In the genomic region with DNA sequence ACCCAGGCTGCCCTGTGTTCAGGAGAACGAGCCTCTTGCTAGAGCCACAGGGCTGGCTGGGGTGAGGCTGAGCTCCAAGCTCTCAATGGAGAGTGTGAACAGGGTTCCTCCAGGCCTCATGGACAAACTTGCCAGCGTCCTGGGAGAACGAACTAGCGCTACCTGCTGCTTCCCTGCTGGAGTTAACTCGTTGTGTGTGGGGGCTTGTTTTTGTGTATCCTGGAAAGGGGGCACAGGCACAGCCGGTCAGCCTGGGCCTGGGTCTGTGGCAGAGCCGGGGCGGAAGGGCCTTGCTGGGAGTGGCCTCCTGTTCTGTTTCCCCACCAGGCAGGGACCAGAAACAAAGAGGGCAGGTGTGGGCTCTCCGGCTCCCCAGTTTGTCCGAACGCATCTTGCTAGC, we compare ENCODE assay signal across 34 cellular contexts.
"Had no signal": no experiment of that assay in that cellular context is flagged by ENCODE, and none has a peak within 500 bp of the region (broad histone marks: within the 10 kb centered on the region; RNA-seq: fewer than 3 reads in every experiment).

No MANE protein-coding gene starts in this region.

- H3K9me3 Mint-ChIP-seq: activated CD4-positive, alpha-beta memory T cell treated with anti-CD3 and anti-CD28 coated beads, Interleukin-2, amount 10 ng/mL, durations not matched to agents 7 days and 5 days; activated naive CD8-positive, alpha-beta T cell treated with anti-CD3 and anti-CD28 coated beads for 36 hours; activated T-helper 17 cell treated with anti-CD3 and anti-CD28 coated beads, Interleukin-2, amount 50 U/mL, for 72 hours; T-cell had no signal

- H3K27ac Mint-ChIP-seq: activated CD4-positive, alpha-beta memory T cell treated with anti-CD3 and anti-CD28 coated beads, Interleukin-2, amount 10 ng/mL, durations not matched to agents 7 days and 5 days; activated CD8-positive, alpha-beta memory T cell treated with anti-CD3 and anti-CD28 coated beads, Interleukin-2, amount 10 ng/mL, durations not matched to agents 7 days and 5 days; activated naive CD8-positive, alpha-beta T cell treated with anti-CD3 and anti-CD28 coated beads for 36 hours; activated T-helper 17 cell treated with anti-CD3 and anti-CD28 coated beads, Interleukin-2, amount 50 U/mL, for 72 hours; T-cell; T-helper 17 cell had no signal

- DNase-seq: activated CD4-positive, alpha-beta memory T cell treated with anti-CD3 and anti-CD28 coated beads, Interleukin-2, amount 10 ng/mL, durations not matched to agents 7 days and 5 days; activated CD4-positive, alpha-beta T cell treated with anti-CD3 and anti-CD28 coated beads for 1 hour; activated CD4-positive, alpha-beta T cell treated with anti-CD3 and anti-CD28 coated beads for 48 hours; activated CD4-positive, CD25-positive, alpha-beta regulatory T cell; activated CD8-positive, alpha-beta memory T cell treated with anti-CD3 and anti-CD28 coated beads for 24 hours; activated CD8-positive, alpha-beta memory T cell treated with anti-CD3 and anti-CD28 coated beads, Interleukin-2, amount 10 ng/mL, durations not matched to agents 7 days and 5 days; activated CD8-positive, alpha-beta memory T cell treated with anti-CD3 and anti-CD28 coated beads, Interleukin-2, amount 50 U/mL, for 48 hours; activated effector memory CD4-positive, alpha-beta T cell treated with anti-CD3 and anti-CD28 coated beads, Interleukin-2, amount 50 U/mL, for 16 hours; activated naive CD4-positive, alpha-beta T cell; activated naive CD4-positive, alpha-beta T cell treated with anti-CD3 and anti-CD28 coated beads, Interleukin-2, amount 50 U/mL, for 16 hours; activated naive CD8-positive, alpha-beta T cell treated with anti-CD3 and anti-CD28 coated beads for 36 hours; activated T-cell treated with anti-CD3 and anti-CD28 coated beads, Interleukin-2, amount 50 U/mL, for 48 hours; amniotic stem cell; Kasumi-1; KG1; MG63; NCI-H1048; NCI-H1105 treated with DMSO at 0.1 percent for 48 hours; NCI-H1694; NCI-H1930; NCI-H226; NCI-H446 treated with DMSO at 0.1 percent for 48 hours; NCI-H524; NK-92 treated with Interleukin-12 subunit alpha and Interleukin-12 subunit beta, amount 100 ng/mL, for 24 hours; PC-3; RPMI8226; SIG-M5; T-cell; T-helper 17 cell; T-helper 9 cell had no signal

- H3K4me3 Mint-ChIP-seq: activated CD4-positive, alpha-beta memory T cell treated with anti-CD3 and anti-CD28 coated beads, Interleukin-2, amount 10 ng/mL, durations not matched to agents 7 days and 5 days; activated CD8-positive, alpha-beta memory T cell treated with anti-CD3 and anti-CD28 coated beads, Interleukin-2, amount 10 ng/mL, durations not matched to agents 7 days and 5 days; activated naive CD8-positive, alpha-beta T cell treated with anti-CD3 and anti-CD28 coated beads for 36 hours; activated T-helper 17 cell treated with anti-CD3 and anti-CD28 coated beads, Interleukin-2, amount 50 U/mL, for 72 hours; central memory CD8-positive, alpha-beta T cell; T-cell; T-helper 17 cell had no signal

- H3K36me3 Mint-ChIP-seq: activated CD8-positive, alpha-beta memory T cell treated with anti-CD3 and anti-CD28 coated beads, Interleukin-2, amount 10 ng/mL, durations not matched to agents 7 days and 5 days; activated naive CD8-positive, alpha-beta T cell treated with anti-CD3 and anti-CD28 coated beads for 36 hours; T-cell had no signal

- ATAC-seq: activated CD8-positive, alpha-beta memory T cell treated with anti-CD3 and anti-CD28 coated beads, Interleukin-2, amount 10 ng/mL, durations not matched to agents 7 days and 5 days; activated T-helper 17 cell treated with anti-CD3 and anti-CD28 coated beads, Interleukin-2, amount 50 U/mL, for 72 hours; PC-3; Right ventricle myocardium inferior; SK-N-SH treated with all-trans-retinoic acid at 6 μM for 48 hours; T-cell; T-helper 17 cell had no signal

- H3K4me1 Mint-ChIP-seq: activated CD4-positive, alpha-beta memory T cell treated with anti-CD3 and anti-CD28 coated beads, Interleukin-2, amount 10 ng/mL, durations not matched to agents 7 days and 5 days; activated CD8-positive, alpha-beta memory T cell treated with anti-CD3 and anti-CD28 coated beads, Interleukin-2, amount 10 ng/mL, durations not matched to agents 7 days and 5 days; activated naive CD8-positive, alpha-beta T cell treated with anti-CD3 and anti-CD28 coated beads for 36 hours; activated T-helper 17 cell treated with anti-CD3 and anti-CD28 coated beads, Interleukin-2, amount 50 U/mL, for 72 hours; T-cell had no signal

- H3K27me3 Mint-ChIP-seq: central memory CD8-positive, alpha-beta T cell had no signal
